8 cellular contexts compared by ENCODE assay signal in genomic region chr1:18957136-18957521, GRCh38. TPM values are rescaled to one million over a fixed set of nuclear protein-coding genes. Genes with fewer than 3 reads are reported as not detected.
A peak's percentile ranks its signal among the peaks of the same experiment; 100 is the strongest.
DNase-seq lines count a peak whose midpoint lies in the region; ATAC-seq and TF ChIP-seq lines count a peak whose summit lies in the region.

No MANE protein-coding gene starts in this region.

- peak overlapping the region; percentile 85 to 100 (median 94) for H3K4me2 ChIP-seq in BLaER1 treated with 17β-estradiol and CSF1 and Interleukin-3, amounts not matched to agents 10 nM and 100 nM
- peak overlapping the region; percentile 86; the same call in 1 of the 2 replicates for H3K4me2 ChIP-seq in KMS-11

- no peaks in the 10 kb centered on the region for H3K9me3 Mint-ChIP-seq in naive B cell

- H3K27me3 Mint-ChIP-seq in naive B cell, result peaks cover 6 to 25% (median 7%) of the 10 kb centered on the region in 3 donors

- peak overlapping the region in 10 of 11 experiments; percentile 12 to 69 (median 56); a peak in 16 of 22 replicates for H3K27ac ChIP-seq in BLaER1 treated with 17β-estradiol and CSF1 and Interleukin-3, amounts not matched to agents 10 nM and 100 nM
- H3K27ac ChIP-seq in KMS-11 (no peak overlapping the region), ectodermal cell (ENCODE audit: insufficient read depth, low read depth, low read length, poor library complexity, severe bottlenecking) (no peak overlapping the region)

- TF ChIP-seq CTCF in KMS-11 (conservative IDR thresholded peaks at IDR 0.05; ENCODE audit: low read depth, low read length), result no peak

- peak overlapping the region in 4 of 6 donors; percentile 34 to 97 (median 85) for H3K27ac Mint-ChIP-seq in naive B cell

- in situ Hi-C loops in KBM-7 (cut with MboI; ENCODE audit: low pct_unique_long_range_greater_than_20kb, low sequenced_read_pairs), result no loop called here

- H3K4me1 Mint-ChIP-seq in naive B cell, result peaks cover 31 to 43% (median 34%) of the 10 kb centered on the region in 3 donors

- peak overlapping the region; percentile 79 for H2AFZ ChIP-seq in KMS-11 (ENCODE audit: low read depth)

- peak overlapping the region; percentile 81 to 94 (median 88) for H3K4me3 Mint-ChIP-seq in naive B cell

- peaks cover 13 to 43% (median 30%) of the 10 kb centered on the region in 11 experiments; a peak in 20 of 22 replicates for H4K20me1 ChIP-seq in BLaER1 treated with 17β-estradiol and CSF1 and Interleukin-3, amounts not matched to agents 10 nM and 100 nM
- no peaks in the 10 kb centered on the region for H4K20me1 ChIP-seq in KMS-11 (ENCODE audit: insufficient read depth)

- DNase-seq in naive B cell (no peak), KBM-7 (no peak), NCI-H524 treated with DMSO at 0.1 percent for 48 hours (lab: John Stamatoyannopoulos, UW) (no peak), NCI-H1694 treated with DMSO at 0.1 percent for 48 hours (lab: John Stamatoyannopoulos, UW) (no peak), NCI-H226 (no peak)

- H3K36me3 Mint-ChIP-seq in naive B cell, result no peaks in the 10 kb centered on the region

- H3K36me3 ChIP-seq in BLaER1 treated with 17β-estradiol and CSF1 and Interleukin-3, amounts not matched to agents 10 nM and 100 nM, result no peaks in the 10 kb centered on the region; a peak in 1 of 22 replicates
- H3K36me3 ChIP-seq in KMS-11 (ENCODE audit: insufficient read depth) (no peaks in the 10 kb centered on the region), ectodermal cell (ENCODE audit: control insufficient read depth, insufficient read depth, low read length) (no peaks in the 10 kb centered on the region)

- WGBS in ectodermal cell, 2 experiments, result 3% methylated on average over 27 of the region's 27 CpGs

- no peaks in the 10 kb centered on the region for H3K79me2 ChIP-seq in KMS-11 (ENCODE audit: insufficient read depth, low read depth)

- no peaks in the 10 kb centered on the region for H3K9me3 ChIP-seq in BLaER1 treated with 17β-estradiol and CSF1 and Interleukin-3, amounts not matched to agents 10 nM and 100 nM (replicated peaks in 1 of 11)
- no peaks in the 10 kb centered on the region for H3K9me3 ChIP-seq in ectodermal cell (ENCODE audit: control insufficient read depth, low read length)

- ATAC-seq in naive B cell (ENCODE audit: low read depth in 2 of 2), result peak in 1 of 2 donors; percentile 2

- H3K4me1 ChIP-seq in BLaER1 treated with 17β-estradiol and CSF1 and Interleukin-3, amounts not matched to agents 10 nM and 100 nM, result peaks cover 40 to 51% (median 49%) of the 10 kb centered on the region in 10 experiments
- peaks cover 5% of the 10 kb centered on the region for H3K4me1 ChIP-seq in KMS-11 (ENCODE audit: low read depth, poor library complexity, severe bottlenecking)
- H3K4me1 ChIP-seq in ectodermal cell (ENCODE audit: control insufficient read depth, insufficient read depth, low read length), result peaks cover 4% of the 10 kb centered on the region

- peak overlapping the region; percentile 78 to 87 (median 83) for H3K4me3 ChIP-seq in BLaER1 treated with 17β-estradiol and CSF1 and Interleukin-3, amounts not matched to agents 10 nM and 100 nM
- H3K4me3 ChIP-seq in KMS-11 (IDR thresholded peaks at IDR 0.05; ENCODE audit: insufficient read depth, low read depth, low read length) (no peak overlapping the region), ectodermal cell (ENCODE audit: insufficient read depth, low read depth, low read length) (peak overlapping the region; percentile 43)

- H3K27me3 ChIP-seq in BLaER1 treated with 17β-estradiol and CSF1 and Interleukin-3, amounts not matched to agents 10 nM and 100 nM, result peaks cover 0 to 11% (median 4%) of the 10 kb centered on the region in 11 experiments; a peak in 7 of 22 replicates
- H3K27me3 ChIP-seq in KMS-11 (ENCODE audit: insufficient read depth, low read depth) (peaks cover 65% of the 10 kb centered on the region), ectodermal cell (ENCODE audit: control insufficient read depth, insufficient read depth, low read length, poor library complexity, severe bottlenecking) (peaks cover 52% of the 10 kb centered on the region)

- H3K9ac ChIP-seq in BLaER1 treated with 17β-estradiol and CSF1 and Interleukin-3, amounts not matched to agents 10 nM and 100 nM, result peak overlapping the region; percentile 66 to 80 (median 70)
- H3K9ac ChIP-seq in KMS-11, result no peak overlapping the region

RNA-seq across cellular contexts. Expression of gene IFFO2, which starts 0.7 kb away (rescaled TPM):
- 4.9 TPM for polyA plus RNA-seq in ectodermal cell (2013, experiment 1 of 4)
- 3.3 TPM for polyA plus RNA-seq in ectodermal cell (2013, experiment 2 of 4)
- 3.2 TPM for polyA plus RNA-seq in ectodermal cell (2013, experiment 3 of 4)
- 3.5 TPM for polyA plus RNA-seq in ectodermal cell (2013, experiment 4 of 4)
- 1 to 10 TPM in 4 of 6 donors, under 1 TPM in 2; 0.09 to 3.2 (median 1.4) TPM for polyA plus RNA-seq in naive B cell (ENCODE audit: low read depth in 6 of 6)

RNA-seq across cellular contexts. Expression of gene ALDH4A1, which starts 54.8 kb away (rescaled TPM):
- polyA plus RNA-seq in ectodermal cell (2013, experiment 1 of 4), result 29.1 TPM
- 33.0 TPM for polyA plus RNA-seq in ectodermal cell (2013, experiment 2 of 4)
- polyA plus RNA-seq in ectodermal cell (2013, experiment 3 of 4), result 20.8 TPM
- 23.2 TPM for polyA plus RNA-seq in ectodermal cell (2013, experiment 4 of 4)
- 1 to 10 TPM in 4 of 6 donors, under 1 TPM in 2; 0.96 to 6.7 (median 1.1) TPM for polyA plus RNA-seq in naive B cell (ENCODE audit: low read depth in 6 of 6)

Comparison
In these comparisons a context has a peak if more than half of its experiments do, and no peak if none do; other contexts are left out.
1. H3K27ac ChIP-seq: peak in BLaER1 treated with 17β-estradiol and CSF1 and Interleukin-3, amounts not matched to agents 10 nM and 100 nM (10 of 11); none in KMS-11 (single experiment) and ectodermal cell (single experiment).